ENCODE assay signal across 1 cellular context in genomic region chr7:73830872-73831655, GRCh38.
A peak's percentile ranks its signal among the peaks of the same experiment; 100 is the strongest.
TF ChIP-seq lines count a peak whose summit lies in the region.

A gene with protein sequence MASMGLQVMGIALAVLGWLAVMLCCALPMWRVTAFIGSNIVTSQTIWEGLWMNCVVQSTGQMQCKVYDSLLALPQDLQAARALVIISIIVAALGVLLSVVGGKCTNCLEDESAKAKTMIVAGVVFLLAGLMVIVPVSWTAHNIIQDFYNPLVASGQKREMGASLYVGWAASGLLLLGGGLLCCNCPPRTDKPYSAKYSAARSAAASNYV (plus strand): TSS chr7:73830996. CDS start chr7:73831202, 206 bp downstream.

TF ChIP-seq in HepG2, 621 proteins besides CTCF, POLR2A, EP300 and RAD21 (continued from another document and continues in another):
- no peak for TF ChIP-seq TFDP2 (CRISPR knock-in tag; IDR thresholded peaks at IDR 0.05)
- TF ChIP-seq, protein P1, sequence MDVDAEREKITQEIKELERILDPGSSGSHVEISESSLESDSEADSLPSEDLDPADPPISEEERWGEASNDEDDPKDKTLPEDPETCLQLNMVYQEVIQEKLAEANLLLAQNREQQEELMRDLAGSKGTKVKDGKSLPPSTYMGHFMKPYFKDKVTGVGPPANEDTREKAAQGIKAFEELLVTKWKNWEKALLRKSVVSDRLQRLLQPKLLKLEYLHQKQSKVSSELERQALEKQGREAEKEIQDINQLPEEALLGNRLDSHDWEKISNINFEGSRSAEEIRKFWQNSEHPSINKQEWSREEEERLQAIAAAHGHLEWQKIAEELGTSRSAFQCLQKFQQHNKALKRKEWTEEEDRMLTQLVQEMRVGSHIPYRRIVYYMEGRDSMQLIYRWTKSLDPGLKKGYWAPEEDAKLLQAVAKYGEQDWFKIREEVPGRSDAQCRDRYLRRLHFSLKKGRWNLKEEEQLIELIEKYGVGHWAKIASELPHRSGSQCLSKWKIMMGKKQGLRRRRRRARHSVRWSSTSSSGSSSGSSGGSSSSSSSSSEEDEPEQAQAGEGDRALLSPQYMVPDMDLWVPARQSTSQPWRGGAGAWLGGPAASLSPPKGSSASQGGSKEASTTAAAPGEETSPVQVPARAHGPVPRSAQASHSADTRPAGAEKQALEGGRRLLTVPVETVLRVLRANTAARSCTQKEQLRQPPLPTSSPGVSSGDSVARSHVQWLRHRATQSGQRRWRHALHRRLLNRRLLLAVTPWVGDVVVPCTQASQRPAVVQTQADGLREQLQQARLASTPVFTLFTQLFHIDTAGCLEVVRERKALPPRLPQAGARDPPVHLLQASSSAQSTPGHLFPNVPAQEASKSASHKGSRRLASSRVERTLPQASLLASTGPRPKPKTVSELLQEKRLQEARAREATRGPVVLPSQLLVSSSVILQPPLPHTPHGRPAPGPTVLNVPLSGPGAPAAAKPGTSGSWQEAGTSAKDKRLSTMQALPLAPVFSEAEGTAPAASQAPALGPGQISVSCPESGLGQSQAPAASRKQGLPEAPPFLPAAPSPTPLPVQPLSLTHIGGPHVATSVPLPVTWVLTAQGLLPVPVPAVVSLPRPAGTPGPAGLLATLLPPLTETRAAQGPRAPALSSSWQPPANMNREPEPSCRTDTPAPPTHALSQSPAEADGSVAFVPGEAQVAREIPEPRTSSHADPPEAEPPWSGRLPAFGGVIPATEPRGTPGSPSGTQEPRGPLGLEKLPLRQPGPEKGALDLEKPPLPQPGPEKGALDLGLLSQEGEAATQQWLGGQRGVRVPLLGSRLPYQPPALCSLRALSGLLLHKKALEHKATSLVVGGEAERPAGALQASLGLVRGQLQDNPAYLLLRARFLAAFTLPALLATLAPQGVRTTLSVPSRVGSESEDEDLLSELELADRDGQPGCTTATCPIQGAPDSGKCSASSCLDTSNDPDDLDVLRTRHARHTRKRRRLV (CRISPR knock-in tag; IDR thresholded peaks at IDR 0.05) = no peak
- TF ChIP-seq CEBPB (IDR thresholded peaks at IDR 0.05; ENCODE audit: borderline replicate concordance, low read depth, low read length) = no peak
- no peak for TF ChIP-seq TGIF2 (CRISPR knock-in tag; IDR thresholded peaks at IDR 0.05)
- TF ChIP-seq ZKSCAN5 (CRISPR knock-in tag; IDR thresholded peaks at IDR 0.05) = no peak
- TF ChIP-seq SCMH1 (CRISPR knock-in tag; IDR thresholded peaks at IDR 0.05; ENCODE audit: borderline replicate concordance) = no peak
- no peak for TF ChIP-seq SRF (IDR thresholded peaks at IDR 0.05; ENCODE audit: low read depth, low read length)
- no peak; the same call in 1 of the 2 replicates for TF ChIP-seq ZBTB34 (CRISPR knock-in tag; IDR thresholded peaks at IDR 0.05)
- no peak for TF ChIP-seq ZKSCAN8 (CRISPR knock-in tag; IDR thresholded peaks at IDR 0.05; ENCODE audit: borderline replicate concordance)
- TF ChIP-seq, protein P2, sequence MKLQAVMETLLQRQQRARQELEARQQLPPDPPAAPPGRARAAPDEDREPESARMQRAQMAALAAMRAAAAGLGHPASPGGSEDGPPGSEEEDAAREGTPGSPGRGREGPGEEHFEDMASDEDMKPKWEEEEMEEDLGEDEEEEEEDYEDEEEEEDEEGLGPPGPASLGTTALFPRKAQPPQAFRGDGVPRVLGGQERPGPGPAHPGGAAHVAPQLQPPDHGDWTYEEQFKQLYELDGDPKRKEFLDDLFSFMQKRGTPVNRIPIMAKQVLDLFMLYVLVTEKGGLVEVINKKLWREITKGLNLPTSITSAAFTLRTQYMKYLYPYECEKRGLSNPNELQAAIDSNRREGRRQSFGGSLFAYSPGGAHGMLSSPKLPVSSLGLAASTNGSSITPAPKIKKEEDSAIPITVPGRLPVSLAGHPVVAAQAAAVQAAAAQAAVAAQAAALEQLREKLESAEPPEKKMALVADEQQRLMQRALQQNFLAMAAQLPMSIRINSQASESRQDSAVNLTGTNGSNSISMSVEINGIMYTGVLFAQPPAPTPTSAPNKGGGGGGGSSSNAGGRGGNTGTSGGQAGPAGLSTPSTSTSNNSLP (IDR thresholded peaks at IDR 0.05; ENCODE audit: low read depth, low read length) = no peak
- no peak for TF ChIP-seq PAF1 (CRISPR knock-in tag; IDR thresholded peaks at IDR 0.05)
- peak; percentile 49; the same call in 1 of the 2 replicates for TF ChIP-seq ZNF607 (CRISPR knock-in tag; IDR thresholded peaks at IDR 0.05; ENCODE audit: borderline replicate concordance)
- TF ChIP-seq XBP1 (CRISPR knock-in tag; IDR thresholded peaks at IDR 0.05) = no peak
- peak; percentile 26; the same call in 1 of the 2 replicates for TF ChIP-seq JUND (CRISPR knock-in tag; IDR thresholded peaks at IDR 0.05)
- 0 out of 2 replicates have a peak, but pooled peaks have one; percentile 25 for TF ChIP-seq ZNF710 (CRISPR knock-in tag; IDR thresholded peaks at IDR 0.05; ENCODE audit: borderline replicate concordance)
- peak; percentile 43; the same call in 1 of the 2 replicates for TF ChIP-seq ZMYM3 (CRISPR knock-in tag; IDR thresholded peaks at IDR 0.05)
- TF ChIP-seq ZNF558 (CRISPR knock-in tag; IDR thresholded peaks at IDR 0.05; ENCODE audit: borderline replicate concordance) = no peak
- TF ChIP-seq, protein P3, sequence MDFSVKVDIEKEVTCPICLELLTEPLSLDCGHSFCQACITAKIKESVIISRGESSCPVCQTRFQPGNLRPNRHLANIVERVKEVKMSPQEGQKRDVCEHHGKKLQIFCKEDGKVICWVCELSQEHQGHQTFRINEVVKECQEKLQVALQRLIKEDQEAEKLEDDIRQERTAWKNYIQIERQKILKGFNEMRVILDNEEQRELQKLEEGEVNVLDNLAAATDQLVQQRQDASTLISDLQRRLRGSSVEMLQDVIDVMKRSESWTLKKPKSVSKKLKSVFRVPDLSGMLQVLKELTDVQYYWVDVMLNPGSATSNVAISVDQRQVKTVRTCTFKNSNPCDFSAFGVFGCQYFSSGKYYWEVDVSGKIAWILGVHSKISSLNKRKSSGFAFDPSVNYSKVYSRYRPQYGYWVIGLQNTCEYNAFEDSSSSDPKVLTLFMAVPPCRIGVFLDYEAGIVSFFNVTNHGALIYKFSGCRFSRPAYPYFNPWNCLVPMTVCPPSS (IDR thresholded peaks at IDR 0.05) = no peak
- no peak for TF ChIP-seq NCOA1 (CRISPR knock-in tag; IDR thresholded peaks at IDR 0.05)
- no peak for TF ChIP-seq PPARG (CRISPR knock-in tag; conservative IDR thresholded peaks at IDR 0.05)
- peak; percentile 63; the same call in 1 of the 2 replicates for TF ChIP-seq MAZ (IDR thresholded peaks at IDR 0.05; ENCODE audit: borderline replicate concordance, low read depth, low read length)
- TF ChIP-seq MAZ (CRISPR knock-in tag; IDR thresholded peaks at IDR 0.05; ENCODE audit: low read depth) = no peak
- no peak for TF ChIP-seq MATR3 (CRISPR knock-in tag; IDR thresholded peaks at IDR 0.05)
- no peak for TF ChIP-seq ZNF619 (CRISPR knock-in tag; IDR thresholded peaks at IDR 0.05)
- TF ChIP-seq JDP2 (CRISPR knock-in tag; IDR thresholded peaks at IDR 0.05; ENCODE audit: borderline replicate concordance) = no peak
- no peak for TF ChIP-seq ZFAT (CRISPR knock-in tag; conservative IDR thresholded peaks at IDR 0.05)
- no peak for TF ChIP-seq SALL2 (CRISPR knock-in tag; IDR thresholded peaks at IDR 0.05)
- TF ChIP-seq ATF2 (CRISPR knock-in tag; IDR thresholded peaks at IDR 0.05) = no peak; the same call in 1 of the 2 replicates
- TF ChIP-seq, protein P4, sequence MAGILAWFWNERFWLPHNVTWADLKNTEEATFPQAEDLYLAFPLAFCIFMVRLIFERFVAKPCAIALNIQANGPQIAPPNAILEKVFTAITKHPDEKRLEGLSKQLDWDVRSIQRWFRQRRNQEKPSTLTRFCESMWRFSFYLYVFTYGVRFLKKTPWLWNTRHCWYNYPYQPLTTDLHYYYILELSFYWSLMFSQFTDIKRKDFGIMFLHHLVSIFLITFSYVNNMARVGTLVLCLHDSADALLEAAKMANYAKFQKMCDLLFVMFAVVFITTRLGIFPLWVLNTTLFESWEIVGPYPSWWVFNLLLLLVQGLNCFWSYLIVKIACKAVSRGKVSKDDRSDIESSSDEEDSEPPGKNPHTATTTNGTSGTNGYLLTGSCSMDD (CRISPR knock-in tag; IDR thresholded peaks at IDR 0.05) = no peak
- TF ChIP-seq, protein P5, sequence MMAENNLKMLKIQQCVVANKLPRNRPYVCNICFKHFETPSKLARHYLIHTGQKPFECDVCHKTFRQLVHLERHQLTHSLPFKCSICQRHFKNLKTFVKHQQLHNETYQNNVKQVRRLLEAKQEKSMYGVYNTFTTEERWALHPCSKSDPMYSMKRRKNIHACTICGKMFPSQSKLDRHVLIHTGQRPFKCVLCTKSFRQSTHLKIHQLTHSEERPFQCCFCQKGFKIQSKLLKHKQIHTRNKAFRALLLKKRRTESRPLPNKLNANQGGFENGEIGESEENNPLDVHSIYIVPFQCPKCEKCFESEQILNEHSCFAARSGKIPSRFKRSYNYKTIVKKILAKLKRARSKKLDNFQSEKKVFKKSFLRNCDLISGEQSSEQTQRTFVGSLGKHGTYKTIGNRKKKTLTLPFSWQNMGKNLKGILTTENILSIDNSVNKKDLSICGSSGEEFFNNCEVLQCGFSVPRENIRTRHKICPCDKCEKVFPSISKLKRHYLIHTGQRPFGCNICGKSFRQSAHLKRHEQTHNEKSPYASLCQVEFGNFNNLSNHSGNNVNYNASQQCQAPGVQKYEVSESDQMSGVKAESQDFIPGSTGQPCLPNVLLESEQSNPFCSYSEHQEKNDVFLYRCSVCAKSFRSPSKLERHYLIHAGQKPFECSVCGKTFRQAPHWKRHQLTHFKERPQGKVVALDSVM (CRISPR knock-in tag; IDR thresholded peaks at IDR 0.05) = no peak
- TF ChIP-seq PRPF4 (IDR thresholded peaks at IDR 0.05; ENCODE audit: low read depth, low read length, poor library complexity, severe bottlenecking) = no peak
- TF ChIP-seq, protein P6, sequence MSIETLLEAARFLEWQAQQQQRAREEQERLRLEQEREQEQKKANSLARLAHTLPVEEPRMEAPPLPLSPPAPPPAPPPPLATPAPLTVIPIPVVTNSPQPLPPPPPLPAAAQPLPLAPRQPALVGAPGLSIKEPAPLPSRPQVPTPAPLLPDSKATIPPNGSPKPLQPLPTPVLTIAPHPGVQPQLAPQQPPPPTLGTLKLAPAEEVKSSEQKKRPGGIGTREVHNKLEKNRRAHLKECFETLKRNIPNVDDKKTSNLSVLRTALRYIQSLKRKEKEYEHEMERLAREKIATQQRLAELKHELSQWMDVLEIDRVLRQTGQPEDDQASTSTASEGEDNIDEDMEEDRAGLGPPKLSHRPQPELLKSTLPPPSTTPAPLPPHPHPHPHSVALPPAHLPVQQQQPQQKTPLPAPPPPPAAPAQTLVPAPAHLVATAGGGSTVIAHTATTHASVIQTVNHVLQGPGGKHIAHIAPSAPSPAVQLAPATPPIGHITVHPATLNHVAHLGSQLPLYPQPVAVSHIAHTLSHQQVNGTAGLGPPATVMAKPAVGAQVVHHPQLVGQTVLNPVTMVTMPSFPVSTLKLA (IDR thresholded peaks at IDR 0.05) = no peak
- peak; percentile 64; the same call in 1 of the 2 replicates for TF ChIP-seq UBTF (CRISPR knock-in tag; IDR thresholded peaks at IDR 0.05)
